ENCODE assay signal across 8 cellular contexts in genomic region chr2:85852979-85853498, GRCh38. TPM values are rescaled to one million over a fixed set of nuclear protein-coding genes. Genes with fewer than 3 reads are reported as not detected.
A peak's percentile ranks its signal among the peaks of the same experiment; 100 is the strongest.
DNase-seq lines count a peak whose midpoint lies in the region; ATAC-seq and TF ChIP-seq lines count a peak whose summit lies in the region.

No MANE protein-coding gene starts in this region.

- H3K27ac Mint-ChIP-seq in activated CD4-positive, alpha-beta T cell treated with anti-CD3 and anti-CD28 coated beads for 36 hours, result peak overlapping the region; percentile 99
- H3K27ac Mint-ChIP-seq in Caco-2 (ENCODE audit: unreplicated experiment), result no peak overlapping the region

- intact Hi-C loops in activated CD4-positive, alpha-beta T cell treated with anti-CD3 and anti-CD28 coated beads for 36 hours (cut with DNase I, micrococcal nuclease), result loop anchor here (1.0 to 5.0 kb wide), 3 partner anchors 34 to 344 kb away; partner anchors contain the start of genes IMMT (in 1 of the 2), MRPL35 (in 1 of the 2) and ST3GAL5 (in 1 of the 2)
- intact Hi-C loops in Caco-2 (cut with micrococcal nuclease; ENCODE audit: unreplicated experiment), result no loop called here

- 78 to 79% methylated on average over 11 of the region's 11 CpGs for WGBS in esophagus, 2 donors

- POLR2A ChIA-PET in activated CD4-positive, alpha-beta T cell treated with anti-CD3 and anti-CD28 coated beads for 36 hours (lab: Charles Lee), result no interaction called here
- POLR2A ChIA-PET in Caco-2 (lab: Charles Lee), result no interaction called here

- no peaks in the 10 kb centered on the region for H3K27me3 Mint-ChIP-seq in activated CD4-positive, alpha-beta T cell treated with anti-CD3 and anti-CD28 coated beads for 36 hours
- no peaks in the 10 kb centered on the region for H3K27me3 Mint-ChIP-seq in Caco-2 (ENCODE audit: insufficient read depth, unreplicated experiment)

- H3K27me3 ChIP-seq in esophagus (ENCODE audit: control insufficient read depth in 1 of 2, insufficient read depth in 2 of 2, low read length in 2 of 2) (no peaks in the 10 kb centered on the region), Caco-2 (replicated peaks; ENCODE audit: control insufficient read depth, insufficient read depth, low read length) (no peaks in the 10 kb centered on the region)

- peaks cover 8% of the 10 kb centered on the region for H3K9me3 Mint-ChIP-seq in activated CD4-positive, alpha-beta T cell treated with anti-CD3 and anti-CD28 coated beads for 36 hours (ENCODE audit: low read depth)
- H3K9me3 Mint-ChIP-seq in Caco-2 (ENCODE audit: unreplicated experiment), result no peaks in the 10 kb centered on the region

- ATAC-seq in GM18868 (IDR thresholded peaks at IDR 0.05; ENCODE audit: unreplicated experiment), result peak; percentile 66
- ATAC-seq in HG03060 (IDR thresholded peaks at IDR 0.05; ENCODE audit: low read depth, unreplicated experiment), result peak; percentile 68
- ATAC-seq in activated CD4-positive, alpha-beta T cell treated with anti-CD3 and anti-CD28 coated beads for 36 hours, result peak; percentile 79

- H3K9me3 ChIP-seq in esophagus (ENCODE audit: control insufficient read depth in 2 of 2, insufficient read depth in 1 of 2, low read depth in 1 of 2, low read length in 1 of 2) (no peaks in the 10 kb centered on the region), Caco-2 (no peaks in the 10 kb centered on the region)

- H3K4me3 Mint-ChIP-seq in activated CD4-positive, alpha-beta T cell treated with anti-CD3 and anti-CD28 coated beads for 36 hours, result peak overlapping the region; percentile 71
- no peak overlapping the region for H3K4me3 Mint-ChIP-seq in Caco-2 (ENCODE audit: unreplicated experiment)

- BruUV-seq in Caco-2 (replicated peaks; lab: Mats Ljungman, UMichigan), result no TSS peak

- H3K36me3 ChIP-seq in esophagus (ENCODE audit: control insufficient read depth in 2 of 2, insufficient read depth in 2 of 2, low read length in 1 of 2) (peaks cover 0 to 2% of the 10 kb centered on the region in 2 donors), Caco-2 (ENCODE audit: control insufficient read depth, insufficient read depth, low read length) (no peaks in the 10 kb centered on the region)

- no peak for TF ChIP-seq CTCF in Caco-2 (IDR thresholded peaks at IDR 0.05; ENCODE audit: insufficient read depth in 1 of 2, low read depth in 1 of 2, low read length in 1 of 2, severe bottlenecking in 1 of 2, unreplicated experiment in 1 of 2)

- CTCF ChIA-PET in activated CD4-positive, alpha-beta T cell treated with anti-CD3 and anti-CD28 coated beads for 36 hours (lab: Charles Lee), result interaction anchor here (0.8 to 2.0 kb wide), 7 partner anchors 10 to 36 kb away, joined by 3 to 6 read pairs (median 5); no protein-coding TSS in a partner anchor
- CTCF ChIA-PET in Caco-2 (lab: Charles Lee), result no interaction called here

- DNase-seq in activated CD4-positive, alpha-beta T cell treated with anti-CD3 and anti-CD28 coated beads for 36 hours, result peak; percentile 73
- peak; percentile 51 for DNase-seq in stimulated activated CD4-positive, alpha-beta T cell treated with anti-CD3 and anti-CD28 coated beads, Interleukin-4, amount 100 ng/mL, for 1 hour
- DNase-seq in Caco-2 (no peak), DMS153 treated with DMSO at 0.1 percent for 48 hours (lab: John Stamatoyannopoulos, UW; ENCODE audit: unreplicated experiment) (no peak), cerebellar cortex (ENCODE audit: low spot score) (no peak)

- no peak overlapping the region for H3K4me3 ChIP-seq in esophagus (ENCODE audit: low read depth in 1 of 2, low read length in 2 of 2)
- no peak overlapping the region for H3K4me3 ChIP-seq in Caco-2 (ENCODE audit: low read depth, low read length)

- peaks cover 10% of the 10 kb centered on the region for H3K36me3 Mint-ChIP-seq in activated CD4-positive, alpha-beta T cell treated with anti-CD3 and anti-CD28 coated beads for 36 hours (ENCODE audit: low read depth)
- H3K36me3 Mint-ChIP-seq in Caco-2 (ENCODE audit: insufficient read depth, unreplicated experiment), result no peaks in the 10 kb centered on the region

- H3K4me1 ChIP-seq in esophagus (ENCODE audit: control insufficient read depth in 2 of 2, insufficient read depth in 2 of 2, low read length in 1 of 2) (peaks cover 3 to 4% of the 10 kb centered on the region in 2 donors), Caco-2 (no peaks in the 10 kb centered on the region)

- H3K4me1 Mint-ChIP-seq in activated CD4-positive, alpha-beta T cell treated with anti-CD3 and anti-CD28 coated beads for 36 hours, result peaks cover 51% of the 10 kb centered on the region
- H3K4me1 Mint-ChIP-seq in Caco-2 (ENCODE audit: low read depth, unreplicated experiment), result no peaks in the 10 kb centered on the region

- peak overlapping the region; percentile 55 to 77 for H3K27ac ChIP-seq in esophagus (ENCODE audit: low read depth in 2 of 2, low read length in 1 of 2)

RNA-seq across cellular contexts. Expression of gene ST3GAL5, which starts 35.8 kb away (rescaled TPM):
- 1 to 10 TPM; 6.2 to 7.3 TPM for total RNA-seq in activated CD4-positive, alpha-beta T cell treated with anti-CD3 and anti-CD28 coated beads for 36 hours
- 1 to 10 TPM; 1.9 to 3.2 TPM for polyA plus RNA-seq in esophagus
- 3.4 and 4.1 TPM in 2 replicates for total RNA-seq in Caco-2 (2022)

Comparison
In these comparisons a context has a peak if more than half of its experiments do, and no peak if none do; other contexts are left out.
1. DNase-seq: peak in activated CD4-positive, alpha-beta T cell treated with anti-CD3 and anti-CD28 coated beads for 36 hours (single experiment) and stimulated activated CD4-positive, alpha-beta T cell treated with anti-CD3 and anti-CD28 coated beads, Interleukin-4, amount 100 ng/mL, for 1 hour (single experiment); none in Caco-2 (0 of 2), DMS153 treated with DMSO at 0.1 percent for 48 hours (single experiment) and cerebellar cortex (single experiment).
2. Peak in every context shown above with its lines, with median percentiles within 50 percentile points of each other: ATAC-seq.